In the genomic region with DNA sequence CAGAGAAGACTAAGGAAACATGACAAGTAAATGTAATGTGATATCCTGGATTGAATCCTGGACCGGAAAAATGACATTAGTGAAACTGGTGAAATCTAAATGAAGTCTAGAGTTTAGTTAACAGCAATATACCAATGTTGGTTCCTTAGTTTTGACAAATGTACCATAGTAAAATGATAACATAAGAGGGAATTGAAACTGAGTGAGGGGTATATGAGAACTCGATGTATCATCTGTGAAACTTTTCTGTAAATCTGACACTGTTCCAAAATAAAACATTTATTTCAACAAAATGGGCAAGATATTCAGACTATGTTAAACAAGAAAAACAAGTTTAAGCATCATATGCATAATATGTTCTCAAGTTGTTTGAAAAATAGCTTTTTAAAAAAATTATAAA, we compare ENCODE assay signal across 29 cellular contexts.
"Had no signal": no experiment of that assay in that cellular context is flagged by ENCODE, and none has a peak within 500 bp of the region (broad histone marks: within the 10 kb centered on the region; RNA-seq: fewer than 3 reads in every experiment).

No MANE protein-coding gene starts in this region.

- H3K27me3 ChIP-seq: gastrocnemius medialis, heart left ventricle, hepatocyte, left lung, neural progenitor cell, right atrium auricular region, stomach, thyroid gland, vagina had no signal

- H3K4me3 ChIP-seq: gastrocnemius medialis, heart left ventricle, hepatocyte, left lung, neural progenitor cell, right atrium auricular region, smooth muscle cell, stomach, thyroid gland, vagina had no signal

- H3K4me1 Mint-ChIP-seq: nephron had no signal

- H2AFZ ChIP-seq: hepatocyte, neural progenitor cell, parathyroid adenoma had no signal

- H3K27me3 Mint-ChIP-seq: dendritic cell treated with granulocyte-macrophage colony-stimulating factor and Interleukin-4, amounts not matched to agents 40 ng/mL and 50 ng/mL, for 4 days; naive thymus-derived CD4-positive, alpha-beta T cell; progenitor cell of endocrine pancreas had no signal

- H3K4me1 ChIP-seq: left lung, right atrium auricular region had no signal

- H3K4me3 Mint-ChIP-seq: dendritic cell treated with granulocyte-macrophage colony-stimulating factor and Interleukin-4, amounts not matched to agents 40 ng/mL and 50 ng/mL, for 4 days; endodermal cell; naive thymus-derived CD4-positive, alpha-beta T cell; nephron; neural progenitor cell had no signal

- H3K36me3 ChIP-seq: gastrocnemius medialis, heart left ventricle, left lung, neural progenitor cell, right atrium auricular region, thyroid gland, vagina had no signal

- DNase-seq: effector CD8-positive, alpha-beta T cell; endodermal cell; foreskin fibroblast; gastrocnemius medialis; heart left ventricle; kidney; left lung; mesendoderm; midbrain; naive thymus-derived CD4-positive, alpha-beta T cell; stimulated activated CD4-positive, alpha-beta T cell treated with anti-CD3 and anti-CD28 coated beads, Interleukin-12 subunit alpha, Interleukin-12 subunit beta, amount 100 ng/mL, for 4 hours; stimulated activated CD4-positive, alpha-beta T cell treated with anti-CD3 and anti-CD28 coated beads, Interleukin-1b, Interleukin-23, amount 100 ng/mL, for 48 hours; stimulated activated CD4-positive, alpha-beta T cell treated with anti-CD3 and anti-CD28 coated beads, Interleukin-4, amount 100 ng/mL, for 1 hour; stimulated activated CD8-positive, alpha-beta memory T cell treated with anti-CD3 and anti-CD28 coated beads, Interleukin-4, amount 100 ng/mL, for 48 hours; stimulated activated naive CD4-positive, alpha-beta T cell treated with Interleukin-2 at 50 U/mL for 16 hours; stomach; thyroid gland had no signal

- H3K9me3 Mint-ChIP-seq: dendritic cell treated with granulocyte-macrophage colony-stimulating factor and Interleukin-4, amounts not matched to agents 40 ng/mL and 50 ng/mL, for 4 days; endodermal cell; naive thymus-derived CD4-positive, alpha-beta T cell; nephron; neural progenitor cell had no signal

- ATAC-seq: esophagus mucosa; gastrocnemius medialis; heart left ventricle; left lung; naive thymus-derived CD4-positive, alpha-beta T cell; sciatic nerve had no signal

- H3K27ac ChIP-seq: epithelial cell of prostate, gastrocnemius medialis, heart left ventricle, hepatocyte, left lung, neural progenitor cell, parathyroid adenoma, right atrium auricular region, stomach, thyroid gland, vagina had no signal

- H3K9ac ChIP-seq: neural progenitor cell, parathyroid adenoma had no signal

- H3K27ac Mint-ChIP-seq: dendritic cell treated with granulocyte-macrophage colony-stimulating factor and Interleukin-4, amounts not matched to agents 40 ng/mL and 50 ng/mL, for 4 days; endodermal cell; naive thymus-derived CD4-positive, alpha-beta T cell; nephron; neural progenitor cell; progenitor cell of endocrine pancreas had no signal

- H3K4me2 ChIP-seq: hepatocyte, neural progenitor cell, smooth muscle cell had no signal

- H3K9me3 ChIP-seq: gastrocnemius medialis, heart left ventricle, left lung, right atrium auricular region, stomach, thyroid gland, vagina had no signal

- FAIRE-seq: kidney had no signal
